In genomic region chr1:219172821-219173220, GRCh38 we compare ENCODE assay signal across 2 cellular contexts.
TF ChIP-seq lines count a peak whose summit lies in the region.

No MANE protein-coding gene starts in this region.

TF ChIP-seq in IMR-90, 13 proteins besides CTCF, POLR2A, EP300 and RAD21:
- no peak for TF ChIP-seq MAZ (IDR thresholded peaks at IDR 0.05; ENCODE audit: borderline replicate concordance, low read depth, low read length)
- no peak for TF ChIP-seq MAFK (IDR thresholded peaks at IDR 0.05; ENCODE audit: low read depth, low read length)
- no peak for TF ChIP-seq ELK1 (IDR thresholded peaks at IDR 0.05; ENCODE audit: borderline replicate concordance, low read depth, low read length)
- no peak for TF ChIP-seq FOS (IDR thresholded peaks at IDR 0.05; ENCODE audit: low read depth, low read length)
- TF ChIP-seq RCOR1 (IDR thresholded peaks at IDR 0.05; ENCODE audit: insufficient replicate concordance, low read length), result no peak
- TF ChIP-seq RFX5 (IDR thresholded peaks at IDR 0.05; ENCODE audit: low read depth, low read length), result no peak
- no peak for TF ChIP-seq CEBPB (IDR thresholded peaks at IDR 0.05; ENCODE audit: low read depth, low read length)
- no peak for TF ChIP-seq MXI1 (IDR thresholded peaks at IDR 0.05; ENCODE audit: borderline replicate concordance, low read depth, low read length)
- TF ChIP-seq NFE2L2 (IDR thresholded peaks at IDR 0.05; ENCODE audit: low read depth, low read length), result no peak
- TF ChIP-seq BHLHE40 (IDR thresholded peaks at IDR 0.05; ENCODE audit: low read depth, low read length), result no peak
- no peak for TF ChIP-seq SMC3 (IDR thresholded peaks at IDR 0.05; ENCODE audit: low read depth, low read length)
- no peak for TF ChIP-seq CHD1 (IDR thresholded peaks at IDR 0.05; ENCODE audit: low read depth, low read length)
- TF ChIP-seq USF2 (IDR thresholded peaks at IDR 0.05; ENCODE audit: low read depth, low read length), result no peak

TF ChIP-seq in K562, 482 proteins besides CTCF, POLR2A, EP300 and RAD21:
- peak; percentile 15 for TF ChIP-seq HDAC3 (IDR thresholded peaks at IDR 0.05; ENCODE audit: borderline replicate concordance, partially characterized antibody)
- 0 out of 2 replicates have a peak, but pooled peaks have one; percentile 17 for TF ChIP-seq GATA2 (CRISPR knock-in tag; IDR thresholded peaks at IDR 0.05)
- peak in 1 of 2 experiments; percentile 59; a peak in 1 of 3 replicates for TF ChIP-seq CBX3 (IDR thresholded peaks at IDR 0.05; ENCODE audit: borderline replicate concordance in 1 of 2, low read length in 2 of 2)
- peak; percentile 39; the same call in 1 of the 2 replicates for TF ChIP-seq XRCC3 (IDR thresholded peaks at IDR 0.05)
- no peak for TF ChIP-seq STAT5B (CRISPR knock-in tag; IDR thresholded peaks at IDR 0.05)
- peak; percentile 86 for TF ChIP-seq BCOR (IDR thresholded peaks at IDR 0.05)
- 0 out of 4 replicates have a peak, but pooled peaks of 1 of the 2 experiments have one; percentile 25 for TF ChIP-seq ARNT (IDR thresholded peaks at IDR 0.05)
- TF ChIP-seq KDM1A (IDR thresholded peaks at IDR 0.05), result peak; percentile 74 to 79
- TF ChIP-seq, protein P1, sequence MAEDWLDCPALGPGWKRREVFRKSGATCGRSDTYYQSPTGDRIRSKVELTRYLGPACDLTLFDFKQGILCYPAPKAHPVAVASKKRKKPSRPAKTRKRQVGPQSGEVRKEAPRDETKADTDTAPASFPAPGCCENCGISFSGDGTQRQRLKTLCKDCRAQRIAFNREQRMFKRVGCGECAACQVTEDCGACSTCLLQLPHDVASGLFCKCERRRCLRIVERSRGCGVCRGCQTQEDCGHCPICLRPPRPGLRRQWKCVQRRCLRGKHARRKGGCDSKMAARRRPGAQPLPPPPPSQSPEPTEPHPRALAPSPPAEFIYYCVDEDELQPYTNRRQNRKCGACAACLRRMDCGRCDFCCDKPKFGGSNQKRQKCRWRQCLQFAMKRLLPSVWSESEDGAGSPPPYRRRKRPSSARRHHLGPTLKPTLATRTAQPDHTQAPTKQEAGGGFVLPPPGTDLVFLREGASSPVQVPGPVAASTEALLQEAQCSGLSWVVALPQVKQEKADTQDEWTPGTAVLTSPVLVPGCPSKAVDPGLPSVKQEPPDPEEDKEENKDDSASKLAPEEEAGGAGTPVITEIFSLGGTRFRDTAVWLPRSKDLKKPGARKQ (CRISPR knock-in tag; IDR thresholded peaks at IDR 0.05), result 0 out of 2 replicates have a peak, but pooled peaks have one; percentile 2
- TF ChIP-seq FOXA3 (CRISPR knock-in tag; conservative IDR thresholded peaks at IDR 0.05 in 1 of 2, IDR thresholded peaks at IDR 0.05 in 1 of 2), result peak in 1 of 2 experiments; percentile 52; a peak in 2 of 4 replicates
- TF ChIP-seq HDAC1 (IDR thresholded peaks at IDR 0.05), result 0 out of 4 replicates have a peak, but pooled peaks of 1 of the 2 experiments have one; percentile 11
- TF ChIP-seq RBM25 (IDR thresholded peaks at IDR 0.05; ENCODE audit: low read depth, low read length, severe bottlenecking), result peak; percentile 78
- TF ChIP-seq CHAMP1 (IDR thresholded peaks at IDR 0.05), result peak; percentile 62
- TF ChIP-seq MTA3 (IDR thresholded peaks at IDR 0.05; ENCODE audit: borderline replicate concordance), result no peak
- TF ChIP-seq PHF20 (IDR thresholded peaks at IDR 0.05; ENCODE audit: partially characterized antibody), result peak; percentile 29
- TF ChIP-seq, protein P2, sequence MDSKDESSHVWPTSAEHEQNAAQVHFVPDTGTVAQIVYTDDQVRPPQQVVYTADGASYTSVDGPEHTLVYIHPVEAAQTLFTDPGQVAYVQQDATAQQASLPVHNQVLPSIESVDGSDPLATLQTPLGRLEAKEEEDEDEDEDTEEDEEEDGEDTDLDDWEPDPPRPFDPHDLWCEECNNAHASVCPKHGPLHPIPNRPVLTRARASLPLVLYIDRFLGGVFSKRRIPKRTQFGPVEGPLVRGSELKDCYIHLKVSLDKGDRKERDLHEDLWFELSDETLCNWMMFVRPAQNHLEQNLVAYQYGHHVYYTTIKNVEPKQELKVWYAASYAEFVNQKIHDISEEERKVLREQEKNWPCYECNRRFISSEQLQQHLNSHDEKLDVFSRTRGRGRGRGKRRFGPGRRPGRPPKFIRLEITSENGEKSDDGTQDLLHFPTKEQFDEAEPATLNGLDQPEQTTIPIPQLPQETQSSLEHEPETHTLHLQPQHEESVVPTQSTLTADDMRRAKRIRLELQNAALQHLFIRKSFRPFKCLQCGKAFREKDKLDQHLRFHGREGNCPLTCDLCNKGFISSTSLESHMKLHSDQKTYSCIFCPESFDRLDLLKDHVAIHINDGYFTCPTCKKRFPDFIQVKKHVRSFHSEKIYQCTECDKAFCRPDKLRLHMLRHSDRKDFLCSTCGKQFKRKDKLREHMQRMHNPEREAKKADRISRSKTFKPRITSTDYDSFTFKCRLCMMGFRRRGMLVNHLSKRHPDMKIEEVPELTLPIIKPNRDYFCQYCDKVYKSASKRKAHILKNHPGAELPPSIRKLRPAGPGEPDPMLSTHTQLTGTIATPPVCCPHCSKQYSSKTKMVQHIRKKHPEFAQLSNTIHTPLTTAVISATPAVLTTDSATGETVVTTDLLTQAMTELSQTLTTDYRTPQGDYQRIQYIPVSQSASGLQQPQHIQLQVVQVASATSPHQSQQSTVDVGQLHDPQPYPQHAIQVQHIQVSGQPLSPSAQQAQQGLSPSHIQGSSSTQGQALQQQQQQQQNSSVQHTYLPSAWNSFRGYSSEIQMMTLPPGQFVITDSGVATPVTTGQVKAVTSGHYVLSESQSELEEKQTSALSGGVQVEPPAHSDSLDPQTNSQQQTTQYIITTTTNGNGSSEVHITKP (IDR thresholded peaks at IDR 0.05; ENCODE audit: partially characterized antibody), result no peak
- no peak for TF ChIP-seq ZNF507 (tag; conservative IDR thresholded peaks at IDR 0.05)
- TF ChIP-seq ZNF146 (CRISPR knock-in tag; IDR thresholded peaks at IDR 0.05; ENCODE audit: unreplicated experiment), result peak; percentile 87
- TF ChIP-seq MLLT1 (IDR thresholded peaks at IDR 0.05), result no peak
- TF ChIP-seq RCOR1 (IDR thresholded peaks at IDR 0.05; ENCODE audit: borderline replicate concordance in 1 of 2, low read depth in 2 of 2, low read length in 2 of 2), result 0 out of 4 replicates have a peak, but pooled peaks of 1 of the 2 experiments have one; percentile 10
- 0 out of 2 replicates have a peak, but pooled peaks have one; percentile 24 for TF ChIP-seq NCOA6 (IDR thresholded peaks at IDR 0.05)
- TF ChIP-seq RBBP5 (IDR thresholded peaks at IDR 0.05; ENCODE audit: borderline replicate concordance, insufficient read depth, low read length, poor library complexity, severe bottlenecking), result no peak
